ENCODE assay signal across 8 cellular contexts in genomic region chr19:16078759-16079707, GRCh38. TPM values are rescaled to one million over a fixed set of nuclear protein-coding genes. Genes with fewer than 3 reads are reported as not detected.
DNase-seq lines count a peak whose midpoint lies in the region; ATAC-seq and TF ChIP-seq lines count a peak whose summit lies in the region.

No MANE protein-coding gene starts in this region.

- intact Hi-C loops in vagina (cut with DNase I), result no loop called here

- H3K27me3 ChIP-seq in vagina, result no peaks in the 10 kb centered on the region

- H3K9me3 ChIP-seq in vagina, result no peaks in the 10 kb centered on the region

- DNase-seq in NCI-H146 treated with DMSO at 0.1 percent for 48 hours (lab: John Stamatoyannopoulos, UW; ENCODE audit: unreplicated experiment), result peak; percentile 6
- DNase-seq in NCI-H146 (lab: John Stamatoyannopoulos, UW), result no peak
- DNase-seq in RPMI8226, result peak; percentile 90
- DNase-seq in activated gamma-delta T cell treated with anti-CD3 and anti-CD28 coated beads, Interleukin-2, amount 50 U/mL, for 16 hours (ENCODE audit: low read depth), result peak; percentile 35
- peak; percentile 89 for DNase-seq in foreskin melanocyte
- DNase-seq in omental fat pad (ENCODE audit: low spot score), result no peak
- DNase-seq in vagina (ENCODE audit: extremely low spot score in 2 of 2), result peak in 1 of 2 donors; percentile 92

- peaks cover 63% of the 10 kb centered on the region for H3K4me1 ChIP-seq in vagina

- H3K4me3 ChIP-seq in vagina, result peak overlapping the region; percentile 75 to 80

- H3K27ac ChIP-seq in vagina, result peak overlapping the region; percentile 99

- TF ChIP-seq CTCF in omental fat pad (IDR thresholded peaks at IDR 0.05) (no peak), vagina (IDR thresholded peaks at IDR 0.05) (no peak)

- ATAC-seq in HG03378 (IDR thresholded peaks at IDR 0.05; ENCODE audit: unreplicated experiment) (peak; percentile 57), omental fat pad (ENCODE audit: low FRiP score) (peak; percentile 78)

- TF ChIP-seq POLR2A in vagina (IDR thresholded peaks at IDR 0.05), result peak in 1 of 2 donors; percentile 4

- H3K36me3 ChIP-seq in vagina, result peaks cover 0 to 28% of the 10 kb centered on the region in 2 donors

RNA-seq across cellular contexts. Expression of gene TPM4, which starts 2.7 kb away (rescaled TPM):
- total RNA-seq in omental fat pad, result 100 to 1,000 TPM; 293 to 486 (median 418) TPM
- total RNA-seq in vagina, result 409 TPM

RNA-seq across cellular contexts. Expression of gene RAB8A, which starts 32.7 kb away (rescaled TPM):
- total RNA-seq in omental fat pad (10 to 100 TPM; 32.5 to 51.9 (median 40.0) TPM), vagina (30.4 TPM)

Comparison
In these comparisons a context has a peak if more than half of its experiments do, and no peak if none do; other contexts are left out.
1. DNase-seq: peak in NCI-H146 treated with DMSO at 0.1 percent for 48 hours (single experiment), RPMI8226 (single experiment), activated gamma-delta T cell treated with anti-CD3 and anti-CD28 coated beads, Interleukin-2, amount 50 U/mL, for 16 hours (single experiment) and foreskin melanocyte (single experiment); none in NCI-H146 (single experiment) and omental fat pad (single experiment).